ENCODE assay signal across 8 cellular contexts in the genomic region with DNA sequence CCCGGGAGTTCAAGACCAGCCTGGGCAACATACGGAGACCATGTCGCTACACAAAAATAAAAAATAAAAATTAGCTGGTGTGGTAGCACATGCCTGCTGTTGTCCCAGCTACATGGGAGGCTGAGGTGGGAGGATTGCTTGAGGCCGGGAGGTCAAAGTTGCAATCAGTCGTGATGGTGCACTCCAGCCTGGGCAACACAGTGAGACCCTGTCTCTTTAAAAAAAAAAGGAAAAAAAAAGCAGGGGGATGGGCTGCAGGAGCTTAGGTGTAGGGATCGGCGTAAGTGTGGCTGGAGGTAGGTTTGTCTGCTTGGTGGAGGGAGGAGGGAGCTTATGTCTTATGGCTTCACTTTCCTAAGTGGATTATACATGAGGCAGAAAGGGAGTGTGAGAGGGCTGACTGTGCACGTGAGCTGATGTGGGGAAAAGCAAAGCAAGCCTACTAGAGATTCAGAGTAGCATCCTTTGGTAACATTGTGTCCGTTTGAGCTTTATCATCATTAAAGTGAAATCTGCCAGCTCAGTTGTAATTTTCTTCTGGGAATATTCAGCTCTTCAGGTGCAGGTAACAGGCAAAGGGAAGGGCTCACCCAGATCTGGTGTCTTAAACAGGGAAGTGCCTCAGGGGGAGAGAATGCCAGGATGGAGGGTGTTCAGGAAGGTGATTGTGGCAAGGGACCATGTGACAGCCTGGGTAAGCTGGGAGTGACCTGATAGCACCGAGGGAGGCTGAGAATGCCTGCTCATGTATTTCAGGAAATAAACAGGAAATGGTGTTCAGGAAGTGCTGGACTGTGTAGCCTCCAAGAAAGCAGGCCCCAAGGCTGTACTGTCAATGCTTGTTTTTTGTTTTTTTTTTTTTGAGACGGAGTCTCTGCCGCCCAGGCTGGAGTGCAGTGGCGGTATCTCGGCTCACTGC. TPM values are rescaled to one million over a fixed set of nuclear protein-coding genes. Genes with fewer than 3 reads are reported as not detected.
DNase-seq lines count a peak whose midpoint lies in the region; ATAC-seq and TF ChIP-seq lines count a peak whose summit lies in the region.

No MANE protein-coding gene starts in this region.

- peaks cover 19% of the 10 kb centered on the region for H3K36me3 Mint-ChIP-seq in CD4-positive, CD25-positive, alpha-beta regulatory T cell

- no peak overlapping the region for H3K56ac ChIP-seq in mesendoderm (ENCODE audit: low read length)

- H4K8ac ChIP-seq in mesendoderm (ENCODE audit: low read depth, low read length) = no peak overlapping the region

- no peak overlapping the region for H3K4me2 ChIP-seq in mesendoderm (ENCODE audit: low read length)

- WGBS in mesendoderm (ENCODE audit: extremely low coverage, insufficient coverage, low lambda C conversion rate) = no CpG with 5 or more reads among the region's 14 CpGs

- H3K4ac ChIP-seq in mesendoderm (ENCODE audit: low read depth, low read length) = no peak overlapping the region

- no peaks in the 10 kb centered on the region for H3K27me3 Mint-ChIP-seq in CD4-positive, CD25-positive, alpha-beta regulatory T cell

- H3K27me3 ChIP-seq in CD4-positive, CD25-positive, alpha-beta regulatory T cell (ENCODE audit: control insufficient read depth, insufficient read depth, low read length) = no peaks in the 10 kb centered on the region
- no peaks in the 10 kb centered on the region for H3K27me3 ChIP-seq in mesendoderm (ENCODE audit: insufficient read depth, low read length, poor library complexity)
- no peaks in the 10 kb centered on the region for H3K27me3 ChIP-seq in effector memory CD4-positive, alpha-beta T cell (replicated peaks; ENCODE audit: control insufficient read depth, insufficient read depth, low read length, poor library complexity, severe bottlenecking)

- no peak overlapping the region for H3K27ac ChIP-seq in CD4-positive, CD25-positive, alpha-beta regulatory T cell (ENCODE audit: insufficient read depth, low read length, poor library complexity, severe bottlenecking)
- H3K27ac ChIP-seq in mesendoderm (ENCODE audit: low read depth, low read length) = no peak overlapping the region
- H3K27ac ChIP-seq in effector memory CD4-positive, alpha-beta T cell (ENCODE audit: insufficient read depth, low read length, poor library complexity, severe bottlenecking) = no peak overlapping the region

- H2BK120ac ChIP-seq in mesendoderm (ENCODE audit: low read depth, low read length) = no peak overlapping the region

- no peaks in the 10 kb centered on the region for H3K79me1 ChIP-seq in mesendoderm (ENCODE audit: low read length)

- H3K36me3 ChIP-seq in CD4-positive, CD25-positive, alpha-beta regulatory T cell (ENCODE audit: control insufficient read depth, insufficient read depth, low read length) = peaks cover 24% of the 10 kb centered on the region
- H3K36me3 ChIP-seq in mesendoderm (ENCODE audit: control insufficient read depth, insufficient read depth, low read length) = peaks cover 3% of the 10 kb centered on the region
- peaks cover 21% of the 10 kb centered on the region for H3K36me3 ChIP-seq in effector memory CD4-positive, alpha-beta T cell (ENCODE audit: control insufficient read depth, insufficient read depth, low read length)

- peak in 1 of 3 donors; percentile 16 for DNase-seq in CD4-positive, CD25-positive, alpha-beta regulatory T cell
- peak; percentile 52 for DNase-seq in NCI-H69 (lab: John Stamatoyannopoulos, UW)
- DNase-seq in cardiac fibroblast (ENCODE audit: low read depth in 2 of 2) = peak; percentile 50 to 84
- DNase-seq in mesendoderm = peak; percentile 25
- DNase-seq in effector memory CD4-positive, alpha-beta T cell = no peak
- DNase-seq in retina = no peak

- H3K27ac Mint-ChIP-seq in CD4-positive, CD25-positive, alpha-beta regulatory T cell = peak overlapping the region; percentile 37 to 89 (median 89)

- H3K23ac ChIP-seq in mesendoderm (ENCODE audit: low read length) = no peak overlapping the region

- no peak overlapping the region for H2AK5ac ChIP-seq in mesendoderm (ENCODE audit: low read length)

- no peak overlapping the region for H3K18ac ChIP-seq in mesendoderm (ENCODE audit: low read length)

- no peak overlapping the region for H3K9ac ChIP-seq in mesendoderm (ENCODE audit: low read length)

- peak in 1 of 2 donors; percentile 42 for ATAC-seq in CD4-positive, CD25-positive, alpha-beta regulatory T cell (ENCODE audit: low read depth in 2 of 2)
- ATAC-seq in GM19351 (IDR thresholded peaks at IDR 0.05; ENCODE audit: unreplicated experiment) (no peak), HG03520 (IDR thresholded peaks at IDR 0.05; ENCODE audit: unreplicated experiment) (no peak)

- peaks cover 8 to 12% (median 9%) of the 10 kb centered on the region in 4 donors for H3K4me1 Mint-ChIP-seq in CD4-positive, CD25-positive, alpha-beta regulatory T cell

- no peak overlapping the region for H2BK15ac ChIP-seq in mesendoderm (replicated peaks; ENCODE audit: low read depth)

- peak overlapping the region in 2 of 4 donors; percentile 34 to 53 for H3K4me3 Mint-ChIP-seq in CD4-positive, CD25-positive, alpha-beta regulatory T cell

- no peaks in the 10 kb centered on the region for H3K79me2 ChIP-seq in mesendoderm (ENCODE audit: control insufficient read depth, insufficient read depth, low read length)

- no peak overlapping the region for H4K5ac ChIP-seq in mesendoderm (ENCODE audit: low read length)

- H3K4me3 ChIP-seq in CD4-positive, CD25-positive, alpha-beta regulatory T cell (ENCODE audit: low read depth, low read length) = no peak overlapping the region
- H3K4me3 ChIP-seq in cardiac fibroblast (replicated peaks in 1 of 2; ENCODE audit: low read depth in 2 of 2, low read length in 2 of 2) (no peak overlapping the region), mesendoderm (ENCODE audit: low read length) (no peak overlapping the region)
- no peak overlapping the region for H3K4me3 ChIP-seq in effector memory CD4-positive, alpha-beta T cell (ENCODE audit: insufficient read depth, low read depth, low read length, poor library complexity, severe bottlenecking)

- no peaks in the 10 kb centered on the region for H3K9me3 Mint-ChIP-seq in CD4-positive, CD25-positive, alpha-beta regulatory T cell

- no peak overlapping the region for H2BK5ac ChIP-seq in mesendoderm (ENCODE audit: low read length)

- H3K9me3 ChIP-seq in CD4-positive, CD25-positive, alpha-beta regulatory T cell (ENCODE audit: control insufficient read depth in 2 of 2, low read length in 2 of 2) = no peaks in the 10 kb centered on the region
- H3K9me3 ChIP-seq in effector memory CD4-positive, alpha-beta T cell (ENCODE audit: control insufficient read depth, low read length) = no peaks in the 10 kb centered on the region

- H3K4me1 ChIP-seq in CD4-positive, CD25-positive, alpha-beta regulatory T cell (ENCODE audit: control insufficient read depth, insufficient read depth, low read length, poor library complexity, severe bottlenecking) = no peaks in the 10 kb centered on the region
- no peaks in the 10 kb centered on the region for H3K4me1 ChIP-seq in mesendoderm (ENCODE audit: control insufficient read depth, low read depth, low read length)
- H3K4me1 ChIP-seq in effector memory CD4-positive, alpha-beta T cell (ENCODE audit: control insufficient read depth, insufficient read depth, low read length, poor library complexity, severe bottlenecking) = peaks cover 6% of the 10 kb centered on the region

- TF ChIP-seq CTCF in cardiac fibroblast (IDR thresholded peaks at IDR 0.05; ENCODE audit: low read depth, low read length) = no peak

RNA-seq across cellular contexts. Expression of a gene that starts 17.6 kb away (rescaled TPM):
- total RNA-seq in CD4-positive, CD25-positive, alpha-beta regulatory T cell = 70.5 TPM
- polyA plus RNA-seq in CD4-positive, CD25-positive, alpha-beta regulatory T cell = 10 to 100 TPM; 22.6 to 31.3 (median 27.3) TPM
- polyA plus RNA-seq in mesendoderm (2013, experiment 1 of 2) = 17.5 TPM
- 16.4 TPM for polyA plus RNA-seq in mesendoderm (2013, experiment 2 of 2)

RNA-seq across cellular contexts. Expression of a gene that starts 34.2 kb away (rescaled TPM):
- total RNA-seq in CD4-positive, CD25-positive, alpha-beta regulatory T cell = 16.9 TPM
- 1 to 10 TPM; 5.1 to 8.1 (median 5.7) TPM for polyA plus RNA-seq in CD4-positive, CD25-positive, alpha-beta regulatory T cell
- 30.9 TPM for polyA plus RNA-seq in mesendoderm (2013, experiment 1 of 2)
- 31.3 TPM for polyA plus RNA-seq in mesendoderm (2013, experiment 2 of 2)

RNA-seq across cellular contexts. Expression of a gene that starts 37.6 kb away (rescaled TPM):
- total RNA-seq in CD4-positive, CD25-positive, alpha-beta regulatory T cell = not detected
- not detected for polyA plus RNA-seq in CD4-positive, CD25-positive, alpha-beta regulatory T cell
- polyA plus RNA-seq in mesendoderm (2013, experiment 1 of 2) = 0.41 TPM
- 0.24 TPM for polyA plus RNA-seq in mesendoderm (2013, experiment 2 of 2)

Comparison
In these comparisons a context has a peak if more than half of its experiments do, and no peak if none do; other contexts are left out.
1. DNase-seq: peak in NCI-H69 (single experiment), cardiac fibroblast (2 of 2) and mesendoderm (single experiment); none in effector memory CD4-positive, alpha-beta T cell (0 of 3) and retina (single experiment).